Comparison of ENCODE assay signal across 12 cellular contexts in genomic region chr2:80737047-80737446, GRCh38.
"Had no signal": no experiment of that assay in that cellular context is flagged by ENCODE, and none has a peak within 500 bp of the region (broad histone marks: within the 10 kb centered on the region; RNA-seq: fewer than 3 reads in every experiment).

No MANE protein-coding gene starts in this region.

- FAIRE-seq: colon had no signal

- H3K27ac ChIP-seq: esophagus squamous epithelium, hepatocyte, right atrium auricular region, sigmoid colon, skin epidermis had no signal

- ATAC-seq: naive thymus-derived CD4-positive, alpha-beta T cell had no signal

- H3K4me3 ChIP-seq: esophagus squamous epithelium, hepatocyte, right atrium auricular region, sigmoid colon, skin epidermis had no signal

- DNase-seq: dermis blood vessel endothelial cell; esophagus squamous epithelium; foreskin fibroblast; naive thymus-derived CD4-positive, alpha-beta T cell; sigmoid colon; stimulated activated CD4-positive, alpha-beta T cell treated with anti-CD3 and anti-CD28 coated beads, Interleukin-2, amount 100 ng/mL, for 48 hours; stimulated activated naive CD4-positive, alpha-beta T cell treated with Interleukin-2 at 50 U/mL for 16 hours; trophoblast cell had no signal

- H3K4me1 ChIP-seq: esophagus squamous epithelium, right atrium auricular region, sigmoid colon had no signal

- H3K27me3 ChIP-seq: esophagus squamous epithelium, hepatocyte, right atrium auricular region, sigmoid colon had no signal

- H3K9me3 ChIP-seq: sigmoid colon had no signal

- H3K4me2 ChIP-seq: hepatocyte had no signal

- H3K36me3 ChIP-seq: esophagus squamous epithelium, right atrium auricular region, sigmoid colon had no signal
